ENCODE assay signal across 33 cellular contexts in genomic region chr14:96751505-96751904, GRCh38.
"Had no signal": no experiment of that assay in that cellular context is flagged by ENCODE, and none has a peak within 500 bp of the region (broad histone marks: within the 10 kb centered on the region; RNA-seq: fewer than 3 reads in every experiment).

No MANE protein-coding gene starts in this region.

- H3K4me1 Mint-ChIP-seq: naive thymus-derived CD8-positive, alpha-beta T cell; stimulated activated memory B cell treated with anti-CD40 and anti-IgM and Interleukin-4, amounts not matched to agents 10 μg/mL and 1 μg/mL and 100 μg/mL, for 72 hours; stimulated activated naive CD8-positive, alpha-beta T cell treated with anti-CD3 and anti-CD28 coated beads, Interleukin-15, amount 100 ng/mL, for 72 hours had no signal

- H3K36me3 Mint-ChIP-seq: naive thymus-derived CD8-positive, alpha-beta T cell; natural killer cell treated with Interleukin-12 subunit alpha and Interleukin-12 subunit beta and Interleukin-15 and Interleukin-18, amount 100 ng/mL, for 72 hours; stimulated activated memory B cell treated with anti-CD40 and anti-IgM and Interleukin-4, amounts not matched to agents 10 μg/mL and 1 μg/mL and 100 μg/mL, for 72 hours; type B pancreatic cell had no signal

- H3K4me2 ChIP-seq: smooth muscle cell had no signal

- H3K4me3 ChIP-seq: ovary, psoas muscle, right lobe of liver, skin epidermis, smooth muscle cell, spleen, suprapubic skin, testis, tibial artery, transverse colon, upper lobe of right lung, uterus had no signal

- H3K27ac ChIP-seq: neutrophil, ovary, parathyroid adenoma, psoas muscle, right lobe of liver, skin epidermis, spleen, suprapubic skin, testis, tibial artery, transverse colon, upper lobe of right lung, uterus had no signal

- H3K9me3 Mint-ChIP-seq: natural killer cell treated with Interleukin-12 subunit alpha and Interleukin-12 subunit beta and Interleukin-15 and Interleukin-18, amount 100 ng/mL, for 72 hours; nephron progenitor cell; neural crest cell; stimulated activated memory B cell treated with anti-CD40 and anti-IgM and Interleukin-4, amounts not matched to agents 10 μg/mL and 1 μg/mL and 100 μg/mL, for 72 hours; stimulated activated naive CD8-positive, alpha-beta T cell treated with anti-CD3 and anti-CD28 coated beads, Interleukin-15, amount 100 ng/mL, for 72 hours; type B pancreatic cell had no signal

- H2AFZ ChIP-seq: parathyroid adenoma had no signal

- ATAC-seq: naive thymus-derived CD8-positive, alpha-beta T cell; natural killer cell treated with Interleukin-12 subunit alpha and Interleukin-12 subunit beta and Interleukin-15 and Interleukin-18, amount 100 ng/mL, for 72 hours; psoas muscle; right cardiac atrium; right lobe of liver; stimulated activated memory B cell treated with anti-CD40 and anti-IgM and Interleukin-4, amounts not matched to agents 10 μg/mL and 1 μg/mL and 100 μg/mL, for 72 hours; stimulated activated naive CD8-positive, alpha-beta T cell treated with anti-CD3 and anti-CD28 coated beads, Interleukin-15, amount 100 ng/mL, for 72 hours; stimulated activated naive CD8-positive, alpha-beta T cell treated with anti-CD3 and anti-CD28 coated beads, Interleukin-15, Interleukin-2, amounts not matched to agents 100 U/mL and 50 U/mL, for 24 hours; upper lobe of right lung had no signal

- H3K27ac Mint-ChIP-seq: naive thymus-derived CD8-positive, alpha-beta T cell; natural killer cell treated with Interleukin-12 subunit alpha and Interleukin-12 subunit beta and Interleukin-15 and Interleukin-18, amount 100 ng/mL, for 72 hours; nephron progenitor cell; progenitor cell of endocrine pancreas; stimulated activated memory B cell treated with anti-CD40 and anti-IgM and Interleukin-4, amounts not matched to agents 10 μg/mL and 1 μg/mL and 100 μg/mL, for 72 hours; stimulated activated naive CD8-positive, alpha-beta T cell treated with anti-CD3 and anti-CD28 coated beads, Interleukin-15, amount 100 ng/mL, for 72 hours; type B pancreatic cell had no signal

- H3K36me3 ChIP-seq: neutrophil, ovary, right lobe of liver, spleen, suprapubic skin, tibial artery, transverse colon, upper lobe of right lung, uterus had no signal

- H3K79me2 ChIP-seq: parathyroid adenoma had no signal

- H3K9me3 ChIP-seq: neutrophil, ovary, psoas muscle, right lobe of liver, spleen, suprapubic skin, testis, tibial artery, transverse colon, upper lobe of right lung, uterus had no signal

- H3K27me3 ChIP-seq: ovary, right lobe of liver, testis, uterus had no signal

- H3K4me1 ChIP-seq: parathyroid adenoma, psoas muscle, right lobe of liver, spleen, suprapubic skin, tibial artery, transverse colon, upper lobe of right lung, uterus had no signal

- DNase-seq: naive thymus-derived CD8-positive, alpha-beta T cell; nephron progenitor cell; nucleus accumbens; ovary; posterior cingulate gyrus; psoas muscle; right cardiac atrium; right lobe of liver; spleen; stimulated activated CD4-positive, alpha-beta T cell treated with anti-CD3 and anti-CD28 coated beads, Interleukin-12 subunit alpha, Interleukin-12 subunit beta, amount 100 ng/mL, for 4 hours; stimulated activated CD4-positive, alpha-beta T cell treated with anti-CD3 and anti-CD28 coated beads, Interleukin-1b, Interleukin-23, amount 100 ng/mL, for 48 hours; stimulated activated CD4-positive, alpha-beta T cell treated with anti-CD3 and anti-CD28 coated beads, Interleukin-4, amount 100 ng/mL, for 1 hour; stimulated activated CD4-positive, alpha-beta T cell treated with anti-CD3 and anti-CD28 coated beads, Interleukin-4, amount 100 ng/mL, for 4 hours; stimulated activated CD8-positive, alpha-beta memory T cell treated with anti-CD3 and anti-CD28 coated beads, Interleukin-4, amount 100 ng/mL, for 48 hours; stimulated activated naive CD4-positive, alpha-beta T cell; stimulated activated naive CD8-positive, alpha-beta T cell treated with anti-CD3 and anti-CD28 coated beads, Interleukin-15, amount 100 ng/mL, for 72 hours; stimulated activated naive CD8-positive, alpha-beta T cell treated with anti-CD3 and anti-CD28 coated beads, Interleukin-15, Interleukin-2, amounts not matched to agents 100 U/mL and 50 U/mL, for 24 hours; substantia nigra; testis; tibial artery; transverse colon; upper lobe of right lung; uterus had no signal

- H3K4me3 Mint-ChIP-seq: naive thymus-derived CD8-positive, alpha-beta T cell; natural killer cell treated with Interleukin-12 subunit alpha and Interleukin-12 subunit beta and Interleukin-15 and Interleukin-18, amount 100 ng/mL, for 72 hours; nephron progenitor cell; neural crest cell; stimulated activated memory B cell treated with anti-CD40 and anti-IgM and Interleukin-4, amounts not matched to agents 10 μg/mL and 1 μg/mL and 100 μg/mL, for 72 hours; stimulated activated naive CD8-positive, alpha-beta T cell treated with anti-CD3 and anti-CD28 coated beads, Interleukin-15, amount 100 ng/mL, for 72 hours; type B pancreatic cell had no signal
